7 cellular contexts compared by ENCODE assay signal in genomic region chr19:48715276-48715675, GRCh38. TPM values are rescaled to one million over a fixed set of nuclear protein-coding genes. Genes with fewer than 3 reads are reported as not detected.
A peak's percentile ranks its signal among the peaks of the same experiment; 100 is the strongest.
DNase-seq lines count a peak whose midpoint lies in the region; ATAC-seq and TF ChIP-seq lines count a peak whose summit lies in the region.
"Had no signal": no experiment of that assay in that cellular context is flagged by ENCODE, and none has a peak within 500 bp of the region (broad histone marks: within the 10 kb centered on the region; RNA-seq: fewer than 3 reads in every experiment).

No MANE protein-coding gene starts in this region.

- H3K9me3 Mint-ChIP-seq in immature natural killer cell = no peaks in the 10 kb centered on the region

- peak overlapping the region in 2 of 6 donors; percentile 40 to 88 for H3K27ac Mint-ChIP-seq in immature natural killer cell

- ATAC-seq in heart right ventricle = no peak
- no peak for ATAC-seq in left ventricle myocardium superior
- no peak for ATAC-seq in left cardiac atrium
- no peak for ATAC-seq in upper lobe of right lung

- DNase-seq in heart right ventricle (peak in 1 of 2 donors; percentile 32), left ventricle myocardium superior (no peak), left cardiac atrium (peak; percentile 35), upper lobe of right lung (no peak), immature natural killer cell (no peak)
- DNase-seq in NK-92 treated with Interleukin-12 subunit alpha and Interleukin-12 subunit beta, amount 100 ng/mL, for 24 hours (lab: John Stamatoyannopoulos, UW) = no peak

- H3K4me3 Mint-ChIP-seq in immature natural killer cell = peak overlapping the region in 2 of 5 donors; percentile 18 to 78

- H3K4me3 ChIP-seq in heart right ventricle = peak overlapping the region in 9 of 10 donors; percentile 29 to 86 (median 69)
- H3K4me3 ChIP-seq in upper lobe of right lung = peak overlapping the region; percentile 77

- H3K36me3 ChIP-seq in heart right ventricle (peaks cover 0 to 3% (median 0%) of the 10 kb centered on the region in 9 donors), upper lobe of right lung (no peaks in the 10 kb centered on the region)

- WGBS in heart right ventricle, 2 donors = 73 to 79% methylated on average over 13 of the region's 13 CpGs

- H3K36me3 Mint-ChIP-seq in immature natural killer cell = no peaks in the 10 kb centered on the region

- no peaks in the 10 kb centered on the region for H3K27me3 ChIP-seq in heart right ventricle
- H3K27me3 ChIP-seq in upper lobe of right lung = no peaks in the 10 kb centered on the region

- H3K4me1 ChIP-seq in heart right ventricle = peaks cover 23 to 70% (median 56%) of the 10 kb centered on the region in 9 donors
- H3K4me1 ChIP-seq in upper lobe of right lung = peaks cover 26% of the 10 kb centered on the region

- H3K9me3 ChIP-seq in heart right ventricle = peaks cover 0 to 10% (median 0%) of the 10 kb centered on the region in 11 donors
- H3K9me3 ChIP-seq in upper lobe of right lung = no peaks in the 10 kb centered on the region

- intact Hi-C loops in heart right ventricle (cut with DNase I) (loop anchor here in 1 of 10 donors (2.0 kb wide), 1 partner anchor 40 kb away; no protein-coding TSS in a partner anchor), left ventricle myocardium superior (cut with micrococcal nuclease) (no loop called here), left cardiac atrium (cut with DNase I) (no loop called here), upper lobe of right lung (cut with DNase I) (no loop called here)

- H3K27ac ChIP-seq in heart right ventricle = peak overlapping the region; percentile 19 to 94 (median 87)
- peak overlapping the region; percentile 24 for H3K27ac ChIP-seq in upper lobe of right lung

- peaks cover 2 to 4% (median 3%) of the 10 kb centered on the region in 3 donors for H3K27me3 Mint-ChIP-seq in immature natural killer cell (ENCODE audit: low read depth in 3 of 3)

- peaks cover 11 to 15% of the 10 kb centered on the region in 2 donors for H3K4me1 Mint-ChIP-seq in immature natural killer cell

- no peak for TF ChIP-seq CTCF in heart right ventricle (IDR thresholded peaks at IDR 0.05)
- TF ChIP-seq CTCF in upper lobe of right lung (IDR thresholded peaks at IDR 0.05) = no peak

RNA-seq across cellular contexts. Expression of gene MAMSTR, which starts 4.2 kb away (rescaled TPM):
- 1 to 10 TPM; 1.9 to 7.5 (median 3.4) TPM for total RNA-seq in heart right ventricle
- polyA plus RNA-seq in heart right ventricle = 1 to 10 TPM; 2.4 to 6.4 TPM
- total RNA-seq in left ventricle myocardium superior = 3.0 TPM
- total RNA-seq in left cardiac atrium = 1 to 10 TPM; 1.6 to 3.2 TPM
- 1.2 TPM for total RNA-seq in upper lobe of right lung
- 1 to 10 TPM in 1 of 3 donors, under 1 TPM in 1, not detected in 1; 0.17 to 1.1 TPM for polyA plus RNA-seq in immature natural killer cell

RNA-seq across cellular contexts. Expression of gene FUT2, which starts 19.5 kb away (rescaled TPM):
- not detected for total RNA-seq in heart right ventricle
- under 1 TPM in 1 of 2 donors, not detected in 1; 0.07 TPM for polyA plus RNA-seq in heart right ventricle
- not detected for total RNA-seq in left ventricle myocardium superior
- not detected for total RNA-seq in left cardiac atrium
- total RNA-seq in upper lobe of right lung = 0.81 TPM
- under 1 TPM in 1 of 3 donors, not detected in 2; 0.21 TPM for polyA plus RNA-seq in immature natural killer cell
- total RNA-seq: LHCN-M2 had no signal

RNA-seq across cellular contexts. Expression of gene RASIP1, which starts 25.1 kb away (rescaled TPM):
- total RNA-seq in heart right ventricle (10 to 100 TPM; 13.6 to 23.5 (median 15.4) TPM), left ventricle myocardium superior (13.7 TPM), left cardiac atrium (10 to 100 TPM; 14.9 to 23.8 TPM), upper lobe of right lung (54.5 TPM)
- polyA plus RNA-seq in heart right ventricle (10 to 100 TPM; 19.9 to 27.3 TPM), immature natural killer cell (under 1 TPM in 1 of 3 donors, not detected in 2; 0.10 TPM)

RNA-seq across cellular contexts. Expression of gene IZUMO1, which starts 31.4 kb away (rescaled TPM):
- total RNA-seq in heart right ventricle = under 1 TPM in 9 of 10 donors, not detected in 1; 0.12 to 0.95 (median 0.68) TPM
- polyA plus RNA-seq in heart right ventricle = 1 to 10 TPM in 1 of 2 donors, under 1 TPM in 1; 0.39 to 1.3 TPM
- total RNA-seq in left ventricle myocardium superior = 1.0 TPM
- total RNA-seq in left cardiac atrium = under 1 TPM; 0.29 to 0.92 TPM
- 3.8 TPM for total RNA-seq in upper lobe of right lung
- polyA plus RNA-seq in immature natural killer cell = not detected
- total RNA-seq: LHCN-M2 had no signal

RNA-seq across cellular contexts. Expression of gene FUT1, which starts 37.2 kb away (rescaled TPM):
- total RNA-seq in heart right ventricle = 1 to 10 TPM; 1.8 to 5.7 (median 2.7) TPM
- 1 to 10 TPM; 2.2 to 5.4 TPM for polyA plus RNA-seq in heart right ventricle
- 1.6 TPM for total RNA-seq in left ventricle myocardium superior
- 1 to 10 TPM; 2.1 to 3.5 TPM for total RNA-seq in left cardiac atrium
- total RNA-seq in upper lobe of right lung = 19.9 TPM
- not detected for polyA plus RNA-seq in immature natural killer cell
- total RNA-seq: LHCN-M2 had no signal
